In the genomic region with DNA sequence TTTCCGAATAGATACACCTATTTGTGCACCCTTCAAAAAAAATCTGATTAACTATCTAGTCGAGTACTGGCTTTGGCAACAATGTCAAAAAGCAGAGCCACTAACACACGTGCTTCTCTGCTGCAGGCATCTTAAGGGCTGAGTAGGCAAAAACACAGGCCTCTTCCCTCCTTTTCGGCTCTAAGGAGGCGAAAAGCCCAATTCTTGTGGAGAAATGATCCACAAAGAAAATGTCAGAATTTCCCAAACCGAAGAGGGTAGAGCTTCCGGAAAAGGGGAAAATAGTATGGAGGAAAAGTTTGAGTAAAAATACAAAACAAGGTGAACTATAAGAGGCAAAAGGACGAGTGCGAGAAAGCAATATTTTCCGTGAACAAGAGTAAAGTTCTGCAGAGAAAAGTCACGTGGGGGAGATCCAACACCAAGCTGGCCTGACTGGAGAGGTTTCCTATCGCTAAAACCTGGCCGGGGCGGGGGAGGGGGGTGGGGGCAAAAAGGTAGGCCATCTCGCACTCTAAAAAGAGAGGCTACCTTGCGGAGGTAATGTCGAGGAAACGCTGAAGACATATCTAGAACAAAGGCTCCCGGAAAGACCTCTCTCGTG, we compare ENCODE assay signal across 8 cellular contexts. TPM values are rescaled to one million over a fixed set of nuclear protein-coding genes. Genes with fewer than 3 reads are reported as not detected.
DNase-seq lines count a peak whose midpoint lies in the region; ATAC-seq and TF ChIP-seq lines count a peak whose summit lies in the region.

No MANE protein-coding gene starts in this region.

- H3K4me3 ChIP-seq in prostate gland: peak overlapping the region; percentile 77 to 91

- peak; percentile 29 for ATAC-seq in GM19395 (IDR thresholded peaks at IDR 0.05; ENCODE audit: unreplicated experiment)
- peak; percentile 35 for ATAC-seq in activated T-cell treated with anti-CD3 and anti-CD28 coated beads, Interleukin-2, amount 50 U/mL, for 4 hours
- no peak for ATAC-seq in GM21381 (IDR thresholded peaks at IDR 0.05; ENCODE audit: unreplicated experiment)

- WGBS in prostate gland: under 1% methylated on average over 20 of the region's 20 CpGs

- H3K9me3 Mint-ChIP-seq in activated T-cell treated with anti-CD3 and anti-CD28 coated beads, Interleukin-2, amount 50 U/mL, for 4 hours: peaks cover 4% of the 10 kb centered on the region
- H3K9me3 Mint-ChIP-seq in glutamatergic neuron (ENCODE audit: unreplicated experiment): no peaks in the 10 kb centered on the region

- peak overlapping the region; percentile 85 to 90 for H3K27ac ChIP-seq in prostate gland

- peak overlapping the region; percentile 99 for H3K4me3 Mint-ChIP-seq in activated T-cell treated with anti-CD3 and anti-CD28 coated beads, Interleukin-2, amount 50 U/mL, for 4 hours
- H3K4me3 Mint-ChIP-seq in glutamatergic neuron (ENCODE audit: unreplicated experiment): peak overlapping the region; percentile 90

- H3K4me1 ChIP-seq in prostate gland (replicated peaks): no peaks in the 10 kb centered on the region

- H3K9me3 ChIP-seq in prostate gland: no peaks in the 10 kb centered on the region

- H3K27me3 Mint-ChIP-seq in activated T-cell treated with anti-CD3 and anti-CD28 coated beads, Interleukin-2, amount 50 U/mL, for 4 hours (ENCODE audit: low read depth): peaks cover 11% of the 10 kb centered on the region
- peaks cover 5% of the 10 kb centered on the region for H3K27me3 Mint-ChIP-seq in glutamatergic neuron (ENCODE audit: unreplicated experiment)

- no peak for TF ChIP-seq POLR2A in prostate gland (IDR thresholded peaks at IDR 0.05)

- peak overlapping the region; percentile 90 for H3K27ac Mint-ChIP-seq in glutamatergic neuron (ENCODE audit: unreplicated experiment)

- DNase-seq in D341Med (ENCODE audit: low spot score) (peak; percentile 21), KBM-7 (peak; percentile 33), glutamatergic neuron (no peak), prostate gland (ENCODE audit: low spot score) (no peak), cerebellar nuclear complex (lab: John Stamatoyannopoulos, UW) (no peak)
- DNase-seq in activated T-cell treated with anti-CD3 and anti-CD28 coated beads, Interleukin-2, amount 50 U/mL, for 4 hours: no peak

- in situ Hi-C loops in KBM-7 (cut with MboI; ENCODE audit: low pct_unique_long_range_greater_than_20kb, low sequenced_read_pairs): no loop called here

- H3K36me3 ChIP-seq in prostate gland: no peaks in the 10 kb centered on the region

- H3K27me3 ChIP-seq in prostate gland (replicated peaks; ENCODE audit: insufficient read depth): no peaks in the 10 kb centered on the region

- peaks cover 29% of the 10 kb centered on the region for H3K36me3 Mint-ChIP-seq in activated T-cell treated with anti-CD3 and anti-CD28 coated beads, Interleukin-2, amount 50 U/mL, for 4 hours (ENCODE audit: insufficient read depth)
- H3K36me3 Mint-ChIP-seq in glutamatergic neuron (ENCODE audit: unreplicated experiment): no peaks in the 10 kb centered on the region

- H3K4me1 Mint-ChIP-seq in activated T-cell treated with anti-CD3 and anti-CD28 coated beads, Interleukin-2, amount 50 U/mL, for 4 hours (ENCODE audit: low read depth): peaks cover 26% of the 10 kb centered on the region
- H3K4me1 Mint-ChIP-seq in glutamatergic neuron (ENCODE audit: low read depth, unreplicated experiment): peaks cover 4% of the 10 kb centered on the region

- TF ChIP-seq CTCF in glutamatergic neuron (IDR thresholded peaks at IDR 0.05; ENCODE audit: partially characterized antibody, unreplicated experiment) (no peak), prostate gland (IDR thresholded peaks at IDR 0.05) (no peak)

- intact Hi-C loops in prostate gland (cut with DNase I): no loop called here

RNA-seq across cellular contexts. Expression of gene ZRANB2, which starts 0.6 kb away (rescaled TPM):
- 100 to 1,000 TPM in 1 of 3 donors, 10 to 100 TPM in 2; 95.0 to 106 (median 98.8) TPM for total RNA-seq in activated T-cell treated with anti-CD3 and anti-CD28 coated beads, Interleukin-2, amount 50 U/mL, for 4 hours
- 81.0 TPM for total RNA-seq in glutamatergic neuron (ENCODE audit: unreplicated experiment)
- total RNA-seq in prostate gland: 10 to 100 TPM; 39.9 to 72.8 TPM

RNA-seq across cellular contexts. Expression of gene PTGER3, which starts 32.7 kb away (rescaled TPM):
- total RNA-seq in activated T-cell treated with anti-CD3 and anti-CD28 coated beads, Interleukin-2, amount 50 U/mL, for 4 hours: under 1 TPM; 0.10 to 0.14 (median 0.11) TPM
- total RNA-seq in glutamatergic neuron (ENCODE audit: unreplicated experiment) (0.29 TPM), prostate gland (1 to 10 TPM; 3.6 to 4.0 TPM)

Comparison
In these comparisons a context has a peak if more than half of its experiments do, and no peak if none do; other contexts are left out.
1. DNase-seq: peak in D341Med (single experiment) and KBM-7 (single experiment); none in activated T-cell treated with anti-CD3 and anti-CD28 coated beads, Interleukin-2, amount 50 U/mL, for 4 hours (single experiment), glutamatergic neuron (single experiment), prostate gland (single experiment) and cerebellar nuclear complex (0 of 2).